Comparison of ENCODE assay signal across 8 cellular contexts in genomic region chr19:48623556-48624066, GRCh38. TPM values are rescaled to one million over a fixed set of nuclear protein-coding genes. Genes with fewer than 3 reads are reported as not detected.
DNase-seq lines count a peak whose midpoint lies in the region; ATAC-seq and TF ChIP-seq lines count a peak whose summit lies in the region.

No MANE protein-coding gene starts in this region.

- peak overlapping the region; percentile 69 to 90 (median 83) for H3K27ac ChIP-seq in BLaER1 treated with 17β-estradiol and CSF1 and Interleukin-3, amounts not matched to agents 10 nM and 100 nM
- H3K27ac ChIP-seq in colonic mucosa (peak overlapping the region; percentile 54), PC-9 (no peak overlapping the region)

- POLR2A ChIA-PET in PC-9 (lab: Charles Lee; ENCODE audit: unreplicated experiment): interaction anchor here (0.5 kb wide), 1 partner anchor 1018 kb away, joined by 3 read pairs; the partner anchor contains the start of gene SCAF1

- DNase-seq in NB4 (ENCODE audit: low read depth) (no peak), colonic mucosa (no peak), PC-9 (no peak)
- no peak for DNase-seq in natural killer cell treated with Interleukin-12 subunit alpha and Interleukin-12 subunit beta and Interleukin-15 and Interleukin-18, amount 100 ng/mL, for 72 hours (ENCODE audit: low spot score)

- CTCF ChIA-PET in PC-9 (lab: Charles Lee): no interaction called here

- TF ChIP-seq POLR2A in NB4 (IDR thresholded peaks at IDR 0.05; ENCODE audit: extremely low read depth, insufficient read length): no peak

- peak overlapping the region; percentile 79 to 97 (median 93) for H3K4me2 ChIP-seq in BLaER1 treated with 17β-estradiol and CSF1 and Interleukin-3, amounts not matched to agents 10 nM and 100 nM
- H3K4me2 ChIP-seq in PC-9: no peak overlapping the region

- peaks cover 11 to 43% (median 25%) of the 10 kb centered on the region in 11 experiments; a peak in 20 of 22 replicates for H3K36me3 ChIP-seq in BLaER1 treated with 17β-estradiol and CSF1 and Interleukin-3, amounts not matched to agents 10 nM and 100 nM
- H3K36me3 ChIP-seq in colonic mucosa (no peaks in the 10 kb centered on the region), PC-9 (ENCODE audit: low read depth) (no peaks in the 10 kb centered on the region)

- H3K27me3 Mint-ChIP-seq in natural killer cell treated with Interleukin-12 subunit alpha and Interleukin-12 subunit beta and Interleukin-15 and Interleukin-18, amount 100 ng/mL, for 72 hours: no peaks in the 10 kb centered on the region

- no TSS peak for BruUV-seq in PC-9 (replicated peaks; lab: Mats Ljungman, UMichigan)

- no peaks in the 10 kb centered on the region for H3K9me3 ChIP-seq in BLaER1 treated with 17β-estradiol and CSF1 and Interleukin-3, amounts not matched to agents 10 nM and 100 nM (replicated peaks in 1 of 11)
- H3K9me3 ChIP-seq in colonic mucosa (no peaks in the 10 kb centered on the region), PC-9 (ENCODE audit: insufficient read depth, low read depth) (no peaks in the 10 kb centered on the region)

- H2AFZ ChIP-seq in PC-9: no peak overlapping the region

- H3K9me2 ChIP-seq in PC-9 (ENCODE audit: insufficient read depth): no peaks in the 10 kb centered on the region

- no peak for ATAC-seq in natural killer cell treated with Interleukin-12 subunit alpha and Interleukin-12 subunit beta and Interleukin-15 and Interleukin-18, amount 100 ng/mL, for 72 hours
- ATAC-seq in HG02973 (IDR thresholded peaks at IDR 0.05; ENCODE audit: unreplicated experiment): no peak
- ATAC-seq in GM21526 (IDR thresholded peaks at IDR 0.05; ENCODE audit: low FRiP score, unreplicated experiment): no peak
- ATAC-seq in HG02970 (IDR thresholded peaks at IDR 0.05; ENCODE audit: low FRiP score, unreplicated experiment): no peak

- no peak for TF ChIP-seq CTCF in NB4 (IDR thresholded peaks at IDR 0.05; ENCODE audit: low read depth, low read length)
- no peak for TF ChIP-seq CTCF in colonic mucosa (IDR thresholded peaks at IDR 0.05)
- TF ChIP-seq CTCF in PC-9 (conservative IDR thresholded peaks at IDR 0.05): no peak

- peaks cover 13% of the 10 kb centered on the region for H3K79me2 ChIP-seq in PC-9 (ENCODE audit: low read depth)

- peaks cover 37 to 67% (median 49%) of the 10 kb centered on the region in 10 experiments for H3K4me1 ChIP-seq in BLaER1 treated with 17β-estradiol and CSF1 and Interleukin-3, amounts not matched to agents 10 nM and 100 nM
- peaks cover 11% of the 10 kb centered on the region for H3K4me1 ChIP-seq in colonic mucosa
- peaks cover 31% of the 10 kb centered on the region for H3K4me1 ChIP-seq in PC-9 (replicated peaks; ENCODE audit: insufficient read depth)

- peak overlapping the region; percentile 40 to 66 (median 55) for H3K4me3 ChIP-seq in BLaER1 treated with 17β-estradiol and CSF1 and Interleukin-3, amounts not matched to agents 10 nM and 100 nM
- peak overlapping the region; percentile 60 for H3K4me3 ChIP-seq in NB4 (ENCODE audit: low read depth, low read length)
- H3K4me3 ChIP-seq in colonic mucosa: peak overlapping the region; percentile 42
- no peak overlapping the region for H3K4me3 ChIP-seq in PC-9

- peaks cover 3% of the 10 kb centered on the region for H3K9me3 Mint-ChIP-seq in natural killer cell treated with Interleukin-12 subunit alpha and Interleukin-12 subunit beta and Interleukin-15 and Interleukin-18, amount 100 ng/mL, for 72 hours

- H4K20me1 ChIP-seq in BLaER1 treated with 17β-estradiol and CSF1 and Interleukin-3, amounts not matched to agents 10 nM and 100 nM: peaks cover 0 to 20% (median 1%) of the 10 kb centered on the region in 11 experiments; a peak in 10 of 22 replicates
- H4K20me1 ChIP-seq in PC-9 (ENCODE audit: insufficient read depth): no peaks in the 10 kb centered on the region; the same call in 1 of the 2 replicates

- no peaks in the 10 kb centered on the region for H3K27me3 ChIP-seq in BLaER1 treated with 17β-estradiol and CSF1 and Interleukin-3, amounts not matched to agents 10 nM and 100 nM
- H3K27me3 ChIP-seq in colonic mucosa (no peaks in the 10 kb centered on the region), PC-9 (ENCODE audit: insufficient read depth, low read depth) (no peaks in the 10 kb centered on the region)

- H3K27ac Mint-ChIP-seq in natural killer cell treated with Interleukin-12 subunit alpha and Interleukin-12 subunit beta and Interleukin-15 and Interleukin-18, amount 100 ng/mL, for 72 hours: peak overlapping the region; percentile 79 to 97

- peaks cover 40 to 50% of the 10 kb centered on the region in 2 donors for H3K4me1 Mint-ChIP-seq in natural killer cell treated with Interleukin-12 subunit alpha and Interleukin-12 subunit beta and Interleukin-15 and Interleukin-18, amount 100 ng/mL, for 72 hours (ENCODE audit: low read depth in 2 of 2)

- peaks cover 74% of the 10 kb centered on the region for H3F3A ChIP-seq in PC-9 (ENCODE audit: insufficient read depth, low read depth)

- intact Hi-C loops in colonic mucosa (cut with DNase I): no loop called here
- intact Hi-C loops in PC-9 (cut with micrococcal nuclease; ENCODE audit: unreplicated experiment): no loop called here

- H3K9ac ChIP-seq in BLaER1 treated with 17β-estradiol and CSF1 and Interleukin-3, amounts not matched to agents 10 nM and 100 nM: peak overlapping the region; percentile 78 to 87 (median 82); a peak in 21 of 22 replicates
- H3K9ac ChIP-seq in colonic mucosa (ENCODE audit: low read depth in 2 of 2, low read length in 2 of 2): peak overlapping the region in 1 of 2 donors; percentile 76

- peaks cover 11% of the 10 kb centered on the region for H3K36me3 Mint-ChIP-seq in natural killer cell treated with Interleukin-12 subunit alpha and Interleukin-12 subunit beta and Interleukin-15 and Interleukin-18, amount 100 ng/mL, for 72 hours

- peak overlapping the region; percentile 89 for H3K4me3 Mint-ChIP-seq in natural killer cell treated with Interleukin-12 subunit alpha and Interleukin-12 subunit beta and Interleukin-15 and Interleukin-18, amount 100 ng/mL, for 72 hours

RNA-seq across cellular contexts. Expression of gene SPHK2, which starts 4.3 kb away (rescaled TPM):
- total RNA-seq in colonic mucosa: 10 to 100 TPM; 36.2 to 48.4 TPM
- 10 to 100 TPM; 37.9 to 71.4 TPM for total RNA-seq in natural killer cell treated with Interleukin-12 subunit alpha and Interleukin-12 subunit beta and Interleukin-15 and Interleukin-18, amount 100 ng/mL, for 72 hours
- 18.4 and 20.0 TPM in 2 replicates for total RNA-seq in PC-9 (2021)

RNA-seq across cellular contexts. Expression of gene RPL18, which starts 4.6 kb away (rescaled TPM):
- 1,000 to 10,000 TPM; 1,499 to 1,736 TPM for total RNA-seq in colonic mucosa
- 1,000 to 10,000 TPM; 1,029 to 1,552 TPM for total RNA-seq in natural killer cell treated with Interleukin-12 subunit alpha and Interleukin-12 subunit beta and Interleukin-15 and Interleukin-18, amount 100 ng/mL, for 72 hours
- total RNA-seq in PC-9 (2021): 1,618 and 1,710 TPM in 2 replicates

RNA-seq across cellular contexts. Expression of gene FAM83E, which starts 8.7 kb away (rescaled TPM):
- 100 to 1,000 TPM; 150 to 198 TPM for total RNA-seq in colonic mucosa
- total RNA-seq in natural killer cell treated with Interleukin-12 subunit alpha and Interleukin-12 subunit beta and Interleukin-15 and Interleukin-18, amount 100 ng/mL, for 72 hours: 10 to 100 TPM in 1 of 2 donors, 1 to 10 TPM in 1; 3.5 to 13.7 TPM
- total RNA-seq in PC-9 (2021): 12.3 and 17.4 TPM in 2 replicates

RNA-seq across cellular contexts. Expression of gene DBP, which starts 13.6 kb away (rescaled TPM):
- total RNA-seq in colonic mucosa: 1 to 10 TPM; 4.7 to 8.9 TPM
- 1 to 10 TPM; 3.8 to 3.9 TPM for total RNA-seq in natural killer cell treated with Interleukin-12 subunit alpha and Interleukin-12 subunit beta and Interleukin-15 and Interleukin-18, amount 100 ng/mL, for 72 hours
- total RNA-seq in PC-9 (2021): 48.2 and 48.6 TPM in 2 replicates

RNA-seq across cellular contexts. Expression of gene SPACA4, which starts 17.1 kb away (rescaled TPM):
- under 1 TPM in 1 of 2 donors, not detected in 1; 0.27 TPM for total RNA-seq in colonic mucosa
- not detected for total RNA-seq in natural killer cell treated with Interleukin-12 subunit alpha and Interleukin-12 subunit beta and Interleukin-15 and Interleukin-18, amount 100 ng/mL, for 72 hours
- total RNA-seq in PC-9 (2021): not detected in 2 replicates
